ENCODE assay signal across 20 cellular contexts in the genomic region with DNA sequence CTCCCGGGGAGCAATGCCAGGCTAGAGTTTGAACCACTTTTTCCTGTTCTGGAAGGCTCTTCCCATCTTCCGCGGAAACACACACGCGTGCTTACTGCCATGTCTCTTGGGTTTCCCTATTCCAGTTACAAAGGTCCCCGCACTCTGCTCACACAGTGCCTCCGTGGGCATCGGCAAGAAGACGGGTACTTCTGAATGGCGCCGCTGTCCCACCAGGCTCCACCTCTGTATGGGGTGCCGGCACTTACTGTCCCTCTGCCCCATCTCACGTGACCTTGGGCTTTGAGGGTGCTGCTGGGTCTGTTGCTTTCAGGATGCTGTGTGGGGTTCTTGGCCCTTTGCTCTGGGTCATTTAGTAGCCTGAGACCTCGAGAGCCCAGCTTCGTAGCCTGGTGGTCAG.
"Had no signal": no experiment of that assay in that cellular context is flagged by ENCODE, and none has a peak within 500 bp of the region (broad histone marks: within the 10 kb centered on the region; RNA-seq: fewer than 3 reads in every experiment).

No MANE protein-coding gene starts in this region.

- H3K27me3 ChIP-seq: SJSA1 had no signal

- H3K4me3 ChIP-seq: SJSA1, SK-N-MC had no signal

- H3K27ac ChIP-seq: SJSA1, SK-N-MC had no signal

- H3K9me3 ChIP-seq: SJSA1 had no signal

- DNase-seq: KBM-7, NCI-H1092, NCI-H1105 treated with DMSO at 0.1 percent for 48 hours, NCI-H1417 treated with DMSO at 0.1 percent for 48 hours, NCI-H146, NCI-H1694 treated with DMSO at 0.1 percent for 48 hours, NCI-H2029, NCI-H2081 treated with DMSO at 0.1 percent for 48 hours, NCI-H2171, NCI-H226, NCI-H446, NCI-H510A, NCI-H524 treated with DMSO at 0.1 percent for 48 hours, NCI-H69, NCI-H774, Right ventricle myocardium superior, RPMI8226, SIG-M5 had no signal
